ENCODE assay signal across 1 cellular context in genomic region chr7:128409435-128410091, GRCh38.
A peak's percentile ranks its signal among the peaks of the same experiment; 100 is the strongest.
TF ChIP-seq lines count a peak whose summit lies in the region.

Gene IMPDH1, minus strand, starts transcription at chr7:128409982. Its CDS starts 81 bp downstream, at chr7:128409901.

TF ChIP-seq in GM12878, 131 proteins besides CTCF, POLR2A, EP300 and RAD21 (continued from another document):
- no peak for TF ChIP-seq E4F1 (IDR thresholded peaks at IDR 0.05; ENCODE audit: borderline replicate concordance, partially characterized antibody)
- TF ChIP-seq NR2C1 (IDR thresholded peaks at IDR 0.05) = peak; percentile 27; the same call in 1 of the 2 replicates
- TF ChIP-seq ZBTB33 (IDR thresholded peaks at IDR 0.05) = no peak
- TF ChIP-seq ZNF687 (IDR thresholded peaks at IDR 0.05) = peak; percentile 45; the same call in 1 of the 2 replicates
- no peak for TF ChIP-seq CHD4 (IDR thresholded peaks at IDR 0.05)
- no peak for TF ChIP-seq SUZ12 (IDR thresholded peaks at IDR 0.05; ENCODE audit: unreplicated experiment)
- peak; percentile 67 for TF ChIP-seq BACH1 (IDR thresholded peaks at IDR 0.05; ENCODE audit: borderline replicate concordance)
- TF ChIP-seq BMI1 (IDR thresholded peaks at IDR 0.05; ENCODE audit: borderline replicate concordance) = no peak
- TF ChIP-seq STAT3 (IDR thresholded peaks at IDR 0.05; ENCODE audit: low read depth, low read length) = no peak
- no peak for TF ChIP-seq FOXM1 (IDR thresholded peaks at IDR 0.05; ENCODE audit: low read depth, low read length)
- TF ChIP-seq EZH2 (IDR thresholded peaks at IDR 0.05; ENCODE audit: borderline replicate concordance, control insufficient read depth, low read depth, low read length) = no peak
- TF ChIP-seq BCLAF1 (IDR thresholded peaks at IDR 0.05) = peak; percentile 6; the same call in 1 of the 2 replicates
- no peak for TF ChIP-seq CBX3 (IDR thresholded peaks at IDR 0.05; ENCODE audit: borderline replicate concordance, low read depth)
- TF ChIP-seq ZNF622 (IDR thresholded peaks at IDR 0.05) = no peak
- no peak for TF ChIP-seq ETV6 (conservative IDR thresholded peaks at IDR 0.05 in 1 of 2, IDR thresholded peaks at IDR 0.05 in 1 of 2; ENCODE audit: borderline replicate concordance in 1 of 2, low read depth in 1 of 2)
- no peak for TF ChIP-seq USF2 (IDR thresholded peaks at IDR 0.05; ENCODE audit: borderline replicate concordance, low read depth, low read length)
- TF ChIP-seq MYB (IDR thresholded peaks at IDR 0.05; ENCODE audit: borderline replicate concordance, low read depth, low read length) = no peak
- TF ChIP-seq SP1 (IDR thresholded peaks at IDR 0.05; ENCODE audit: low read depth, low read length) = peak; percentile 18
- no peak for TF ChIP-seq SMC3 (IDR thresholded peaks at IDR 0.05; ENCODE audit: borderline replicate concordance, low read length)
- TF ChIP-seq PBX3 (IDR thresholded peaks at IDR 0.05; ENCODE audit: insufficient replicate concordance, low read depth, low read length) = no peak
- no peak for TF ChIP-seq JUND (IDR thresholded peaks at IDR 0.05; ENCODE audit: low read depth, low read length)
- peak; percentile 52; the same call in 1 of the 2 replicates for TF ChIP-seq SMARCA5 (IDR thresholded peaks at IDR 0.05)
- 0 out of 2 replicates have a peak, but pooled peaks have one; percentile 19 for TF ChIP-seq TAF1 (IDR thresholded peaks at IDR 0.05; ENCODE audit: borderline replicate concordance, low read depth, low read length)
- TF ChIP-seq ZBED1 (IDR thresholded peaks at IDR 0.05; ENCODE audit: borderline replicate concordance) = no peak
- TF ChIP-seq IKZF1 (conservative IDR thresholded peaks at IDR 0.05) = peak; percentile 77
- 0 out of 2 replicates have a peak, but pooled peaks have one; percentile 16 for TF ChIP-seq RB1 (IDR thresholded peaks at IDR 0.05; ENCODE audit: borderline replicate concordance)
- no peak for TF ChIP-seq CHD1 (IDR thresholded peaks at IDR 0.05; ENCODE audit: low read depth, low read length)
- TF ChIP-seq TCF12 (IDR thresholded peaks at IDR 0.05; ENCODE audit: low read depth, low read length) = no peak
- TF ChIP-seq TCF7 (IDR thresholded peaks at IDR 0.05; ENCODE audit: borderline replicate concordance) = no peak
- TF ChIP-seq SIX5 (IDR thresholded peaks at IDR 0.05; ENCODE audit: low read depth, low read length, severe bottlenecking) = no peak
- no peak for TF ChIP-seq SREBF1 (IDR thresholded peaks at IDR 0.05; ENCODE audit: low read length)
- peak in 1 of 2 experiments; percentile 79; a peak in 2 of 4 replicates for TF ChIP-seq BHLHE40 (IDR thresholded peaks at IDR 0.05; ENCODE audit: borderline replicate concordance in 1 of 2, low read depth in 2 of 2, low read length in 1 of 2)
- TF ChIP-seq ZNF592 (IDR thresholded peaks at IDR 0.05) = no peak
- peak; percentile 87 for TF ChIP-seq LARP7 (IDR thresholded peaks at IDR 0.05)
- TF ChIP-seq NR2F1 (conservative IDR thresholded peaks at IDR 0.05) = peak; percentile 68
- TF ChIP-seq ZNF217 (IDR thresholded peaks at IDR 0.05) = 0 out of 2 replicates have a peak, but pooled peaks have one; percentile 21
- TF ChIP-seq GATAD2B (conservative IDR thresholded peaks at IDR 0.05; ENCODE audit: low read depth) = peak; percentile 69
